ENCODE assay signal across 15 cellular contexts in genomic region chrX:257681-258289, GRCh38.
"Had no signal": no experiment of that assay in that cellular context is flagged by ENCODE, and none has a peak within 500 bp of the region (broad histone marks: within the 10 kb centered on the region; RNA-seq: fewer than 3 reads in every experiment).

No MANE protein-coding gene starts in this region.

- H3K36me3 ChIP-seq: ovary, transverse colon had no signal

- H3K27me3 ChIP-seq: body of pancreas, ovary had no signal

- H3K4me3 ChIP-seq: body of pancreas, coronary artery, ovary, transverse colon had no signal

- DNase-seq: activated CD4-positive, alpha-beta T cell treated with anti-CD3 and anti-CD28 coated beads, Interleukin-2, amount 50 U/mL, for 1 hour; activated CD4-positive, CD25-positive, alpha-beta regulatory T cell; activated gamma-delta T cell treated with Interleukin-2 at 50 U/mL for 16 hours; activated T-cell treated with anti-CD3 and anti-CD28 coated beads, Interleukin-2, amount 50 U/mL, for 48 hours; amniotic stem cell; body of pancreas; caudate nucleus; effector CD4-positive, alpha-beta T cell; foreskin fibroblast; hippocampal formation; ovary; T-helper 17 cell; transverse colon had no signal

- ATAC-seq: body of pancreas; stimulated activated memory B cell treated with anti-CD40 and anti-IgM and Interleukin-4, amounts not matched to agents 10 μg/mL and 1 μg/mL and 100 μg/mL, for 72 hours; T-helper 17 cell had no signal

- H3K27ac ChIP-seq: body of pancreas, coronary artery, ovary, transverse colon had no signal

- H3K9me3 ChIP-seq: body of pancreas, ovary, transverse colon had no signal
